Comparison of ENCODE assay signal across 8 cellular contexts in the genomic region with DNA sequence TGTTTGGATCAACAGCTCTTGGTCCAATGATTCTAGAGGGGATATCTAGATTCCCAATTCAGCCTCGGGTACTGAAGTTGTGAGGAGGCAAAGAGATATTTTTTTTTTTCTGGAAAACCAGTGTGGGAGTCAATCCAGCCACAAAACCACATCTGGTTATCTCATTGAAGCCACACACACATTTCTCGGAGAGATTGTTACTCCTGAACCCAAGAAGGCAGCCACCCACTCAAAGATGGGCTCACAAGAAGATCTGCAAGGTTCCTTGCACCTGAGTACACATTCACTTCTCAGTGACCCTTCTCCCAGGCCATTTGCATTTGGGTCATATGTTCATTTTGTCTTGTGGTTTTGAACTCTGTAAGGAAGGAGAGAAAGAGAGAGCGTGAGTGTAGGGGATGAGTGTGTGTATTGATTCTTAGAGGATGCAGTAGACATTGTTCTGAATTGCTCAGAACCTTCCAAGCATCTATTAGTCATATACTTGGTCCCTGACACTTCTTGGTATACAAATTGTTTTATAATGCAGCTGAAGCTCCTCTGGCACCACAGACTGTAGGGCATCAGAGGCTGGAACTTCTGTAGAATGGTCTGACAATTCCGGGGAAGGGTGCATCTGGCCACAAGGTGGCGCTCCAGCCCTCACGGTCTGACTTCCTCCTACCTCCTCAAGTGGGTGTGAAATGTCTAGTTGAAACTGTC. TPM values are rescaled to one million over a fixed set of nuclear protein-coding genes. Genes with fewer than 3 reads are reported as not detected.
DNase-seq lines count a peak whose midpoint lies in the region; ATAC-seq and TF ChIP-seq lines count a peak whose summit lies in the region.

No MANE protein-coding gene starts in this region.

- H4K20me1 ChIP-seq in OCI-LY3 (ENCODE audit: insufficient read depth, low read length), result no peaks in the 10 kb centered on the region

- TF ChIP-seq CTCF in OCI-LY3 (IDR thresholded peaks at IDR 0.05; ENCODE audit: low read depth, low read length) (peak; percentile 95), epithelial cell of proximal tubule (conservative IDR thresholded peaks at IDR 0.05; ENCODE audit: low read depth, low read length) (peak; percentile 97)

- no peak overlapping the region for H3K27ac Mint-ChIP-seq in naive B cell

- no peaks in the 10 kb centered on the region for H3K9me3 ChIP-seq in OCI-LY3 (ENCODE audit: insufficient read depth, low read length)

- peaks cover 3% of the 10 kb centered on the region for H3K4me1 ChIP-seq in OCI-LY3 (ENCODE audit: low read length)

- H3K4me3 ChIP-seq in OCI-LY3 (ENCODE audit: low read length), result no peak overlapping the region
- no peak overlapping the region for H3K4me3 ChIP-seq in epithelial cell of proximal tubule (ENCODE audit: low read depth, low read length)

- no peaks in the 10 kb centered on the region for H3K79me2 ChIP-seq in OCI-LY3 (ENCODE audit: low read length)

- DNase-seq in COLO829 (ENCODE audit: low spot score) (peak; percentile 77), HT1080 (ENCODE audit: low read depth) (peak; percentile 80), activated T-cell treated with anti-CD3 and anti-CD28 coated beads for 24 hours (ENCODE audit: low read depth) (peak; percentile 83), epithelial cell of proximal tubule (ENCODE audit: low read depth) (no peak), naive B cell (peak; percentile 72)
- DNase-seq in stimulated activated CD8-positive, alpha-beta memory T cell treated with anti-CD3 and anti-CD28 coated beads, Interleukin-7, amount 100 ng/mL, for 48 hours (ENCODE audit: extremely low read depth in 1 of 2, low read depth in 1 of 2), result peak; percentile 69 to 81

- peaks cover 0 to 4% (median 0%) of the 10 kb centered on the region in 3 donors for H3K4me1 Mint-ChIP-seq in naive B cell

- no peak overlapping the region for H3K9ac ChIP-seq in OCI-LY3 (ENCODE audit: low read length)

- H3K9me3 Mint-ChIP-seq in naive B cell, result no peaks in the 10 kb centered on the region

- H3K4me3 Mint-ChIP-seq in naive B cell, result no peak overlapping the region

- H3K27me3 ChIP-seq in OCI-LY3 (ENCODE audit: low read depth, low read length), result no peaks in the 10 kb centered on the region

- no peaks in the 10 kb centered on the region for H3K36me3 Mint-ChIP-seq in naive B cell

- peaks cover 15 to 27% (median 22%) of the 10 kb centered on the region in 3 donors for H3K27me3 Mint-ChIP-seq in naive B cell

- H3K4me2 ChIP-seq in OCI-LY3 (ENCODE audit: low read length), result peak overlapping the region; percentile 21; the same call in 1 of the 2 replicates

- no peaks in the 10 kb centered on the region for H3K36me3 ChIP-seq in OCI-LY3 (replicated peaks; ENCODE audit: low read depth, low read length)

- H2AFZ ChIP-seq in OCI-LY3 (ENCODE audit: low read depth, low read length), result 0 out of 2 replicates have a peak overlapping the region, but pooled peaks have one; percentile 4

- peak; percentile 36 for ATAC-seq in GM19468 (IDR thresholded peaks at IDR 0.05; ENCODE audit: extremely low read depth, unreplicated experiment)
- ATAC-seq in naive B cell (ENCODE audit: low read depth in 2 of 2), result peak; percentile 99

- H3K27ac ChIP-seq in OCI-LY3 (ENCODE audit: low read length), result no peak overlapping the region

RNA-seq across cellular contexts. Expression of a gene that starts 39.3 kb away (rescaled TPM):
- total RNA-seq in HT1080 (2014; rRNA removed; shearing (Covaris generic)), result 427 and 535 TPM in 2 replicates
- 207 and 262 TPM in 2 replicates for polyA plus RNA-seq in HT1080 (2015; cell fraction: cytosol; rRNA removed)
- 549 and 852 TPM in 2 replicates for polyA plus RNA-seq in HT1080 (2015; cell fraction: nucleus; rRNA removed)
- total RNA-seq in epithelial cell of proximal tubule, result 140 and 239 TPM in 2 replicates
- polyA plus RNA-seq in naive B cell (ENCODE audit: low read depth in 6 of 6), result 100 to 1,000 TPM; 190 to 378 (median 318) TPM
